Comparison of ENCODE assay signal across 8 cellular contexts in genomic region chr9:109497193-109498165, GRCh38. TPM values are rescaled to one million over a fixed set of nuclear protein-coding genes. Genes with fewer than 3 reads are reported as not detected.
A peak's percentile ranks its signal among the peaks of the same experiment; 100 is the strongest.
DNase-seq lines count a peak whose midpoint lies in the region; ATAC-seq and TF ChIP-seq lines count a peak whose summit lies in the region.

No MANE protein-coding gene starts in this region.

- peak overlapping the region; percentile 70 for H2AFZ ChIP-seq in parathyroid adenoma
- H2AFZ ChIP-seq in OCI-LY7 (ENCODE audit: low read length) = no peak overlapping the region

- DNase-seq in NCI-H69 (lab: John Stamatoyannopoulos, UW) (peak; percentile 81), OCI-LY7 (ENCODE audit: low spot score) (no peak), Ammon's horn (ENCODE audit: low spot score) (no peak), pons (ENCODE audit: low spot score) (no peak)

- H3K9ac ChIP-seq in parathyroid adenoma = no peak overlapping the region

- H3K79me2 ChIP-seq in parathyroid adenoma = no peaks in the 10 kb centered on the region
- no peaks in the 10 kb centered on the region for H3K79me2 ChIP-seq in OCI-LY7 (ENCODE audit: insufficient read depth, low read depth, low read length)

- H3K4me3 ChIP-seq in parathyroid adenoma (ENCODE audit: low read depth, low read length) (peak overlapping the region; percentile 34), OCI-LY7 (ENCODE audit: low read depth, low read length, poor library complexity, severe bottlenecking) (no peak overlapping the region)

- CTCF ChIA-PET in OCI-LY7 (lab: Charles Lee; ENCODE audit: unreplicated experiment) = no interaction called here

- peak; percentile 25 for ATAC-seq in GM19351 (IDR thresholded peaks at IDR 0.05; ENCODE audit: unreplicated experiment)
- ATAC-seq in esophagus mucosa = peak; percentile 32
- ATAC-seq in activated CD4-positive, CD25-positive, alpha-beta regulatory T cell treated with anti-CD3 and anti-CD28 coated beads, Interleukin-2, amount 50 U/mL, for 24 hours = no peak

- H4K20me1 ChIP-seq in OCI-LY7 (ENCODE audit: insufficient read depth, low read length) = no peaks in the 10 kb centered on the region

- POLR2A ChIA-PET in OCI-LY7 (lab: Charles Lee) = no interaction called here

- no peaks in the 10 kb centered on the region for H3K9me2 ChIP-seq in OCI-LY7 (ENCODE audit: insufficient read depth, low read length)

- intact Hi-C loops in OCI-LY7 (cut with micrococcal nuclease; ENCODE audit: unreplicated experiment) = no loop called here

- H3K4me2 ChIP-seq in parathyroid adenoma (ENCODE audit: low read length) = peak overlapping the region; percentile 63
- H3K4me2 ChIP-seq in OCI-LY7 (ENCODE audit: low read length) = no peak overlapping the region

- no peaks in the 10 kb centered on the region for H3K27me3 ChIP-seq in parathyroid adenoma (ENCODE audit: control insufficient read depth, insufficient read depth, low read length)

- H3K4me1 ChIP-seq in parathyroid adenoma (no peaks in the 10 kb centered on the region), OCI-LY7 (ENCODE audit: insufficient read depth, low read length, poor library complexity, severe bottlenecking) (no peaks in the 10 kb centered on the region)

- BruUV-seq in OCI-LY7 (replicated peaks; lab: Mats Ljungman, UMichigan) = no TSS peak

- H3K9me3 ChIP-seq in parathyroid adenoma (ENCODE audit: control insufficient read depth, low read length) (no peaks in the 10 kb centered on the region), OCI-LY7 (ENCODE audit: low read length) (no peaks in the 10 kb centered on the region)

- no peak for TF ChIP-seq CTCF in parathyroid adenoma (IDR thresholded peaks at IDR 0.05)
- no peak for TF ChIP-seq CTCF in OCI-LY7 (conservative IDR thresholded peaks at IDR 0.05; ENCODE audit: low read length)

- H3K27ac ChIP-seq in parathyroid adenoma = no peak overlapping the region
- no peak overlapping the region for H3K27ac ChIP-seq in OCI-LY7 (ENCODE audit: low read depth, low read length, poor library complexity, severe bottlenecking)

- H3K36me3 ChIP-seq in parathyroid adenoma (ENCODE audit: control insufficient read depth, insufficient read depth, low read length) (no peaks in the 10 kb centered on the region), OCI-LY7 (ENCODE audit: insufficient read depth, low read length) (no peaks in the 10 kb centered on the region)

RNA-seq across cellular contexts. Expression of gene PTPN3, which starts 0.6 kb away (rescaled TPM):
- total RNA-seq in esophagus mucosa (11.0 TPM), OCI-LY7 (2022) (not detected in 2 replicates)
- 0.03 TPM in 1 of 2 replicates, not detected in the other for total RNA-seq in OCI-LY7 (2014; rRNA removed; shearing (Covaris generic))

Comparison
In these comparisons a context has a peak if more than half of its experiments do, and no peak if none do; other contexts are left out.
1. ATAC-seq: peak in GM19351 (single experiment) and esophagus mucosa (single experiment); none in activated CD4-positive, CD25-positive, alpha-beta regulatory T cell treated with anti-CD3 and anti-CD28 coated beads, Interleukin-2, amount 50 U/mL, for 24 hours (0 of 2).
2. RNA of gene PTPN3, which starts 0.6 kb away (total RNA-seq): 11.0 TPM in esophagus mucosa (single experiment); 0.03 TPM in OCI-LY7; every median in the first group is over 10 times any median in the second.